In the genomic region with DNA sequence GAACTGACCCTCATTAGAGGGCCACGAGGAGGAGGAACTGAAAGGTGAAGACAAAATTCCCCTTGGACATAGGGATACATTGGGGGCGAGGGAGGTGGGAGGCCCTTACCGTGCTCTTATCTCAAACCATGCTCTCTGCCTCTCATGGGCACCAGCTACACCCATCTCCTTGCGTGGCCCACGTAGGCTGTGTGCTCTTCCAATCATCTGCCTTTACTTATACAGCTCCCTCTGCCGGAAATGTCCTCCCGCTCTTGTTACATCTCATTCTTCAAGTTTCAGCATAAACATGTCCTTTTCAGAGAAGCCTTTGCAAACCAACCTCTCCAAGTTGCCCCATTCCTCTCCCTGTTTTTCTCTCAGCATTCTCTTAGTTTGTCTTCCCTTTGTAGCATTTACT, we compare ENCODE assay signal across 1 cellular context.
TF ChIP-seq lines count a peak whose summit lies in the region.

No MANE protein-coding gene starts in this region.

TF ChIP-seq in HepG2, 621 proteins besides CTCF, POLR2A, EP300 and RAD21 (continued from another document):
- TF ChIP-seq SIN3A (IDR thresholded peaks at IDR 0.05; ENCODE audit: borderline replicate concordance, low read depth, low read length) (no peak), NR2C2 (CRISPR knock-in tag; IDR thresholded peaks at IDR 0.05; ENCODE audit: borderline replicate concordance) (no peak), ZMYM3 (CRISPR knock-in tag; IDR thresholded peaks at IDR 0.05) (no peak), ZNF792 (CRISPR knock-in tag; IDR thresholded peaks at IDR 0.05) (no peak), TBX2 (CRISPR knock-in tag; IDR thresholded peaks at IDR 0.05; ENCODE audit: borderline replicate concordance) (no peak)
- TF ChIP-seq, protein P1, sequence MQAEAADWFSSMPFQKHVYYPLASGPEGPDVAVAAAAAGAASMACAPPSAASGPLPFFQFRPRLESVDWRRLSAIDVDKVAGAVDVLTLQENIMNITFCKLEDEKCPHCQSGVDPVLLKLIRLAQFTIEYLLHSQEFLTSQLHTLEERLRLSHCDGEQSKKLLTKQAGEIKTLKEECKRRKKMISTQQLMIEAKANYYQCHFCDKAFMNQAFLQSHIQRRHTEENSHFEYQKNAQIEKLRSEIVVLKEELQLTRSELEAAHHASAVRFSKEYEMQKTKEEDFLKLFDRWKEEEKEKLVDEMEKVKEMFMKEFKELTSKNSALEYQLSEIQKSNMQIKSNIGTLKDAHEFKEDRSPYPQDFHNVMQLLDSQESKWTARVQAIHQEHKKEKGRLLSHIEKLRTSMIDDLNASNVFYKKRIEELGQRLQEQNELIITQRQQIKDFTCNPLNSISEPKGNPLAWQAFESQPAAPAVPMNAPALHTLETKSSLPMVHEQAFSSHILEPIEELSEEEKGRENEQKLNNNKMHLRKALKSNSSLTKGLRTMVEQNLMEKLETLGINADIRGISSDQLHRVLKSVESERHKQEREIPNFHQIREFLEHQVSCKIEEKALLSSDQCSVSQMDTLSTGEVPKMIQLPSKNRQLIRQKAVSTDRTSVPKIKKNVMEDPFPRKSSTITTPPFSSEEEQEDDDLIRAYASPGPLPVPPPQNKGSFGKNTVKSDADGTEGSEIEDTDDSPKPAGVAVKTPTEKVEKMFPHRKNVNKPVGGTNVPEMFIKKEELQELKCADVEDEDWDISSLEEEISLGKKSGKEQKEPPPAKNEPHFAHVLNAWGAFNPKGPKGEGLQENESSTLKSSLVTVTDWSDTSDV (CRISPR knock-in tag; IDR thresholded peaks at IDR 0.05) = no peak
- TF ChIP-seq, protein P2, sequence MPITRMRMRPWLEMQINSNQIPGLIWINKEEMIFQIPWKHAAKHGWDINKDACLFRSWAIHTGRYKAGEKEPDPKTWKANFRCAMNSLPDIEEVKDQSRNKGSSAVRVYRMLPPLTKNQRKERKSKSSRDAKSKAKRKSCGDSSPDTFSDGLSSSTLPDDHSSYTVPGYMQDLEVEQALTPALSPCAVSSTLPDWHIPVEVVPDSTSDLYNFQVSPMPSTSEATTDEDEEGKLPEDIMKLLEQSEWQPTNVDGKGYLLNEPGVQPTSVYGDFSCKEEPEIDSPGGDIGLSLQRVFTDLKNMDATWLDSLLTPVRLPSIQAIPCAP (CRISPR knock-in tag; IDR thresholded peaks at IDR 0.05; ENCODE audit: low read depth) = no peak
- TF ChIP-seq, protein P3, sequence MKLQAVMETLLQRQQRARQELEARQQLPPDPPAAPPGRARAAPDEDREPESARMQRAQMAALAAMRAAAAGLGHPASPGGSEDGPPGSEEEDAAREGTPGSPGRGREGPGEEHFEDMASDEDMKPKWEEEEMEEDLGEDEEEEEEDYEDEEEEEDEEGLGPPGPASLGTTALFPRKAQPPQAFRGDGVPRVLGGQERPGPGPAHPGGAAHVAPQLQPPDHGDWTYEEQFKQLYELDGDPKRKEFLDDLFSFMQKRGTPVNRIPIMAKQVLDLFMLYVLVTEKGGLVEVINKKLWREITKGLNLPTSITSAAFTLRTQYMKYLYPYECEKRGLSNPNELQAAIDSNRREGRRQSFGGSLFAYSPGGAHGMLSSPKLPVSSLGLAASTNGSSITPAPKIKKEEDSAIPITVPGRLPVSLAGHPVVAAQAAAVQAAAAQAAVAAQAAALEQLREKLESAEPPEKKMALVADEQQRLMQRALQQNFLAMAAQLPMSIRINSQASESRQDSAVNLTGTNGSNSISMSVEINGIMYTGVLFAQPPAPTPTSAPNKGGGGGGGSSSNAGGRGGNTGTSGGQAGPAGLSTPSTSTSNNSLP (IDR thresholded peaks at IDR 0.05; ENCODE audit: low read depth, low read length) = no peak
